22 cellular contexts compared by ENCODE assay signal in genomic region chr5:17796757-17797398, GRCh38.
DNase-seq lines count a peak whose midpoint lies in the region; ATAC-seq, FAIRE-seq and TF ChIP-seq lines count a peak whose summit lies in the region.
"Had no signal": no experiment of that assay in that cellular context is flagged by ENCODE, and none has a peak within 500 bp of the region (broad histone marks: within the 10 kb centered on the region; RNA-seq: fewer than 3 reads in every experiment).

No MANE protein-coding gene starts in this region.

- in situ Hi-C loops in Caki2 (cut with HindIII; ENCODE audit: low pct_unique_long_range_greater_than_20kb, low sequenced_read_pairs) (no loop called here), GM23248 (cut with MboI) (no loop called here)

- H3K9me2 ChIP-seq in GM23248 (ENCODE audit: insufficient read depth) = no peaks in the 10 kb centered on the region

- H4K20me1 ChIP-seq in GM23248 (ENCODE audit: insufficient read depth) = no peaks in the 10 kb centered on the region

- no peak overlapping the region for H3K27ac Mint-ChIP-seq in activated T-helper 17 cell treated with anti-CD3 and anti-CD28 coated beads, Interleukin-2, amount 50 U/mL, for 72 hours
- H3K27ac Mint-ChIP-seq: CD4-positive, alpha-beta T cell; HFFc6 had no signal

- H3F3A ChIP-seq in GM23248 (ENCODE audit: insufficient read depth) = no peaks in the 10 kb centered on the region

- H3K27ac ChIP-seq in GM23248 = no peak overlapping the region
- H3K27ac ChIP-seq: SK-N-MC had no signal

- TF ChIP-seq RAD21 in Ishikawa (IDR thresholded peaks at IDR 0.05; ENCODE audit: low read depth) = no peak

- H3K4me3 Mint-ChIP-seq in activated T-helper 17 cell treated with anti-CD3 and anti-CD28 coated beads, Interleukin-2, amount 50 U/mL, for 72 hours = no peak overlapping the region
- H3K4me3 Mint-ChIP-seq: CD4-positive, alpha-beta T cell; HFFc6 had no signal

- H3K4me2 ChIP-seq in GM23248 (ENCODE audit: unreplicated experiment) = no peak overlapping the region

- H3K4me1 Mint-ChIP-seq in activated T-helper 17 cell treated with anti-CD3 and anti-CD28 coated beads, Interleukin-2, amount 50 U/mL, for 72 hours = no peaks in the 10 kb centered on the region

- peak; percentile 67; the same call in 1 of the 2 replicates for TF ChIP-seq EP300 in Ishikawa (IDR thresholded peaks at IDR 0.05; ENCODE audit: borderline replicate concordance)

- no peaks in the 10 kb centered on the region for H3K36me3 ChIP-seq in bronchial epithelial cell (ENCODE audit: control insufficient read depth, insufficient read depth, low read length)
- no peaks in the 10 kb centered on the region for H3K36me3 ChIP-seq in kidney epithelial cell (ENCODE audit: control insufficient read depth, insufficient read depth, low read length)
- H3K36me3 ChIP-seq in GM23248 (ENCODE audit: low read depth) = no peaks in the 10 kb centered on the region

- no peaks in the 10 kb centered on the region for H3K9me3 ChIP-seq in GM23248 (ENCODE audit: low read depth)

- H3K36me3 Mint-ChIP-seq in activated T-helper 17 cell treated with anti-CD3 and anti-CD28 coated beads, Interleukin-2, amount 50 U/mL, for 72 hours (ENCODE audit: low read depth) = no peaks in the 10 kb centered on the region

- no peak overlapping the region for H3K4me3 ChIP-seq in bronchial epithelial cell (ENCODE audit: low read depth, low read length)
- no peak overlapping the region for H3K4me3 ChIP-seq in kidney epithelial cell (ENCODE audit: low read depth, low read length)
- no peak overlapping the region for H3K4me3 ChIP-seq in GM23248
- H3K4me3 ChIP-seq: SK-N-MC had no signal

- FAIRE-seq in bronchial epithelial cell (lab: Jason Lieb, UNC) = no peak
- FAIRE-seq: A204.1, GM12892, HTR-8/SVneo had no signal

- ATAC-seq in activated T-helper 17 cell treated with anti-CD3 and anti-CD28 coated beads, Interleukin-2, amount 50 U/mL, for 72 hours (replicated peaks) = no peak
- ATAC-seq: Right ventricle myocardium inferior had no signal

- no peaks in the 10 kb centered on the region for H3K79me2 ChIP-seq in GM23248 (ENCODE audit: insufficient read depth)

- TF ChIP-seq CTCF in bronchial epithelial cell (IDR thresholded peaks at IDR 0.05; ENCODE audit: insufficient read depth, low read length, severe bottlenecking) (no peak), kidney epithelial cell (IDR thresholded peaks at IDR 0.05; ENCODE audit: insufficient read depth, low read length, poor library complexity, severe bottlenecking) (no peak)

- DNase-seq in Caki2 (ENCODE audit: low read depth) (peak; percentile 75), bronchial epithelial cell (ENCODE audit: low read depth) (peak; percentile 81), kidney epithelial cell (ENCODE audit: low read depth) (peak; percentile 12), GM23248 (no peak), NK-92 (lab: John Stamatoyannopoulos, UW; ENCODE audit: unreplicated experiment) (no peak), OCI-M1 (lab: John Stamatoyannopoulos, UW) (no peak)
- DNase-seq: Calu3; CD4-positive, alpha-beta T cell; H7; HFFc6; NCI-H1105 treated with DMSO at 0.1 percent for 48 hours; NCI-H1694; NCI-H2081 treated with DMSO at 0.1 percent for 48 hours; NCI-H2227 treated with DMSO at 0.1 percent for 48 hours; NCI-H524 had no signal

- no peak overlapping the region for H3K9ac ChIP-seq in GM23248

- WGBS in GM23248 (ENCODE audit: low coverage in 1 of 2, low lambda C conversion rate in 2 of 2, missing lambda C conversion rate in 2 of 2), 2 experiments = 43 to 45% methylated on average over 5 of the region's 5 CpGs

- no peaks in the 10 kb centered on the region for H3K27me3 Mint-ChIP-seq in activated T-helper 17 cell treated with anti-CD3 and anti-CD28 coated beads, Interleukin-2, amount 50 U/mL, for 72 hours
- H3K27me3 Mint-ChIP-seq: CD4-positive, alpha-beta T cell had no signal

- H3K4me1 ChIP-seq in GM23248 (ENCODE audit: insufficient read depth) = no peaks in the 10 kb centered on the region

- H3K27me3 ChIP-seq in bronchial epithelial cell (ENCODE audit: control insufficient read depth, insufficient read depth, low read length) = no peaks in the 10 kb centered on the region
- H3K27me3 ChIP-seq in kidney epithelial cell (ENCODE audit: control insufficient read depth, insufficient read depth, low read length) = no peaks in the 10 kb centered on the region
- H3K27me3 ChIP-seq in GM23248 (replicated peaks; ENCODE audit: insufficient read depth) = no peaks in the 10 kb centered on the region

- peaks cover 8% of the 10 kb centered on the region for H3K9me3 Mint-ChIP-seq in activated T-helper 17 cell treated with anti-CD3 and anti-CD28 coated beads, Interleukin-2, amount 50 U/mL, for 72 hours

- no peak overlapping the region for H2AFZ ChIP-seq in GM23248

TF ChIP-seq in Ishikawa, 13 proteins besides CTCF, POLR2A, EP300 and RAD21:
- TF ChIP-seq FOXM1 (IDR thresholded peaks at IDR 0.05; ENCODE audit: borderline replicate concordance, low read depth) = peak; percentile 74
- no peak for TF ChIP-seq CREB1 (IDR thresholded peaks at IDR 0.05; ENCODE audit: low read depth)
- TF ChIP-seq ZBTB7A (IDR thresholded peaks at IDR 0.05; ENCODE audit: low read depth) = no peak
- TF ChIP-seq, protein P1, sequence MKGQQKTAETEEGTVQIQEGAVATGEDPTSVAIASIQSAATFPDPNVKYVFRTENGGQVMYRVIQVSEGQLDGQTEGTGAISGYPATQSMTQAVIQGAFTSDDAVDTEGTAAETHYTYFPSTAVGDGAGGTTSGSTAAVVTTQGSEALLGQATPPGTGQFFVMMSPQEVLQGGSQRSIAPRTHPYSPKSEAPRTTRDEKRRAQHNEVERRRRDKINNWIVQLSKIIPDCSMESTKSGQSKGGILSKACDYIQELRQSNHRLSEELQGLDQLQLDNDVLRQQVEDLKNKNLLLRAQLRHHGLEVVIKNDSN (IDR thresholded peaks at IDR 0.05) = no peak
- TF ChIP-seq MAX (IDR thresholded peaks at IDR 0.05) = peak; percentile 18; the same call in 1 of the 2 replicates
- TF ChIP-seq TAF1 (IDR thresholded peaks at IDR 0.05; ENCODE audit: low read depth) = no peak
- no peak for TF ChIP-seq EGR1 (IDR thresholded peaks at IDR 0.05)
- peak; percentile 56 for TF ChIP-seq TCF12 (IDR thresholded peaks at IDR 0.05; ENCODE audit: low read depth)
- TF ChIP-seq CEBPB (IDR thresholded peaks at IDR 0.05) = peak; percentile 87
- TF ChIP-seq NFIC (IDR thresholded peaks at IDR 0.05) = no peak
- no peak for TF ChIP-seq YY1 (IDR thresholded peaks at IDR 0.05; ENCODE audit: low read depth)

Comparison
In these comparisons a context has a peak if more than half of its experiments do, and no peak if none do; other contexts are left out.
1. DNase-seq: peak in Caki2 (single experiment), bronchial epithelial cell (single experiment) and kidney epithelial cell (single experiment); none in GM23248 (single experiment), NK-92 (single experiment) and OCI-M1 (single experiment).